1 cellular context compared by ENCODE assay signal in the genomic region with DNA sequence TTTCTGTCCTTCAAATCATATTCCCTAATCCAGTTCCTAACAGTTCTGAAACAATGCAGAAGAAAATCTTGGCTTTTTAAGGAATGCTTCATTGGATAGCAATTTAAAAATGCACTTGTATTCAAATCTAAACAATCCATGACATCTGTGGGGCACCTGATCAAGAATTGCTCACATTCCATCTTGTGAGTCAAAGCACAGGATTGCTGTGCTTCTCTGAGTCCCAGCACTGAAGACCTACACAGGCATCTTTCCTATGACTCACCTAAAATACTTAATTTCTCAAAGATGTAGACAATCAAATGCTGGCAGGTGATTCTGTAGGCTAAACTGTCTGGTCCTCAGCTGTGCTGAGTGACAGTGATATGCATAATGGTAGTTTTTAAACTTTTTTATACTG.
TF ChIP-seq lines count a peak whose summit lies in the region.

No MANE protein-coding gene starts in this region.

TF ChIP-seq in IMR-90, 13 proteins besides CTCF, POLR2A, EP300 and RAD21:
- TF ChIP-seq SMC3 (IDR thresholded peaks at IDR 0.05; ENCODE audit: low read depth, low read length) (no peak), CHD1 (IDR thresholded peaks at IDR 0.05; ENCODE audit: low read depth, low read length) (no peak), NFE2L2 (IDR thresholded peaks at IDR 0.05; ENCODE audit: low read depth, low read length) (no peak), FOS (IDR thresholded peaks at IDR 0.05; ENCODE audit: low read depth, low read length) (peak; percentile 88), MAFK (IDR thresholded peaks at IDR 0.05; ENCODE audit: low read depth, low read length) (no peak), USF2 (IDR thresholded peaks at IDR 0.05; ENCODE audit: low read depth, low read length) (peak; percentile 75), RCOR1 (IDR thresholded peaks at IDR 0.05; ENCODE audit: insufficient replicate concordance, low read length) (peak; percentile 99), MAZ (IDR thresholded peaks at IDR 0.05; ENCODE audit: borderline replicate concordance, low read depth, low read length) (no peak), BHLHE40 (IDR thresholded peaks at IDR 0.05; ENCODE audit: low read depth, low read length) (peak; percentile 90), MXI1 (IDR thresholded peaks at IDR 0.05; ENCODE audit: borderline replicate concordance, low read depth, low read length) (no peak)
